ENCODE assay signal across 19 cellular contexts in genomic region chr17:20026960-20027359, GRCh38. TPM values are rescaled to one million over a fixed set of nuclear protein-coding genes. Genes with fewer than 3 reads are reported as not detected.
DNase-seq lines count a peak whose midpoint lies in the region; ATAC-seq and TF ChIP-seq lines count a peak whose summit lies in the region.
"Had no signal": no experiment of that assay in that cellular context is flagged by ENCODE, and none has a peak within 500 bp of the region (broad histone marks: within the 10 kb centered on the region; RNA-seq: fewer than 3 reads in every experiment).

No MANE protein-coding gene starts in this region.

- H3K9ac ChIP-seq in BLaER1 treated with 17β-estradiol and CSF1 and Interleukin-3, amounts not matched to agents 10 nM and 100 nM = no peak overlapping the region
- no peak overlapping the region for H3K9ac ChIP-seq in PC-3 (ENCODE audit: low read length)
- H3K9ac ChIP-seq: SK-N-SH had no signal

- H3K27ac ChIP-seq in BLaER1 treated with 17β-estradiol and CSF1 and Interleukin-3, amounts not matched to agents 10 nM and 100 nM = peak overlapping the region in 4 of 11 experiments; percentile 42 to 55 (median 48); a peak in 7 of 22 replicates
- H3K27ac ChIP-seq in PC-3 (ENCODE audit: low read length) = no peak overlapping the region

- CTCF ChIA-PET in PC-3 (lab: Charles Lee) = no interaction called here

- intact Hi-C loops in PC-3 (cut with micrococcal nuclease) = no loop called here

- DNase-seq in CD1c-positive myeloid dendritic cell (ENCODE audit: extremely low spot score) = peak; percentile 63
- DNase-seq in PC-3 = peak; percentile 53
- peak; percentile 53 for DNase-seq in fibroblast of gingiva (ENCODE audit: low read depth)
- DNase-seq in NCI-H69 (lab: John Stamatoyannopoulos, UW) = no peak
- no peak for DNase-seq in NCI-H1105 (lab: John Stamatoyannopoulos, UW)
- DNase-seq: AML-193; Caco-2; CD4-positive, alpha-beta T cell; DMS153; GOT3; NCI-H1436; NCI-H2029; NCI-H345; NCI-H524 treated with DMSO at 0.1 percent for 48 hours; Right ventricle myocardium superior; SK-N-SH; T-cell had no signal

- no peaks in the 10 kb centered on the region for H3K27me3 ChIP-seq in BLaER1 treated with 17β-estradiol and CSF1 and Interleukin-3, amounts not matched to agents 10 nM and 100 nM
- H3K27me3 ChIP-seq in PC-3 (ENCODE audit: low read length) = no peaks in the 10 kb centered on the region

- peaks cover 7% of the 10 kb centered on the region; the same call in 1 of the 2 replicates for H3K79me2 ChIP-seq in PC-3 (ENCODE audit: low read length)

- POLR2A ChIA-PET in PC-3 (lab: Charles Lee; ENCODE audit: unreplicated experiment) = no interaction called here

- H3K4me3 ChIP-seq in BLaER1 treated with 17β-estradiol and CSF1 and Interleukin-3, amounts not matched to agents 10 nM and 100 nM = no peak overlapping the region
- no peak overlapping the region for H3K4me3 ChIP-seq in PC-3 (ENCODE audit: low read length)

- BruUV-seq in PC-3 (replicated peaks; lab: Mats Ljungman, UMichigan) = no TSS peak

- ATAC-seq in PC-3 = peak; percentile 71
- ATAC-seq in GM19324 (IDR thresholded peaks at IDR 0.05; ENCODE audit: low FRiP score, unreplicated experiment) = no peak
- ATAC-seq: T-cell had no signal

- H3K4me1 ChIP-seq in BLaER1 treated with 17β-estradiol and CSF1 and Interleukin-3, amounts not matched to agents 10 nM and 100 nM = peaks cover 0 to 58% (median 19%) of the 10 kb centered on the region in 10 experiments; a peak in 13 of 20 replicates
- H3K4me1 ChIP-seq in PC-3 (ENCODE audit: insufficient read depth, low read length) = peaks cover 26% of the 10 kb centered on the region
- H3K4me1 ChIP-seq: Caco-2 had no signal

- no peaks in the 10 kb centered on the region for H3K9me2 ChIP-seq in PC-3 (replicated peaks; ENCODE audit: low read length)
- H3K9me2 ChIP-seq: SK-N-SH had no signal

- H3F3A ChIP-seq in PC-3 (ENCODE audit: low read length, unreplicated experiment) = peaks cover 7% of the 10 kb centered on the region

- H3K4me2 ChIP-seq in BLaER1 treated with 17β-estradiol and CSF1 and Interleukin-3, amounts not matched to agents 10 nM and 100 nM = peak overlapping the region in 6 of 11 experiments; percentile 6 to 80 (median 52); a peak in 10 of 22 replicates
- peak overlapping the region; percentile 15; the same call in 1 of the 2 replicates for H3K4me2 ChIP-seq in PC-3 (ENCODE audit: low read length)
- H3K4me2 ChIP-seq: SK-N-SH had no signal

- no peaks in the 10 kb centered on the region for H3K36me3 ChIP-seq in BLaER1 treated with 17β-estradiol and CSF1 and Interleukin-3, amounts not matched to agents 10 nM and 100 nM
- no peaks in the 10 kb centered on the region; the same call in 1 of the 2 replicates for H3K36me3 ChIP-seq in PC-3 (ENCODE audit: low read depth, low read length)

- no peak overlapping the region for H2AFZ ChIP-seq in PC-3 (ENCODE audit: low read length)

- H4K20me1 ChIP-seq in BLaER1 treated with 17β-estradiol and CSF1 and Interleukin-3, amounts not matched to agents 10 nM and 100 nM = no peaks in the 10 kb centered on the region
- H4K20me1 ChIP-seq in PC-3 (ENCODE audit: low read length) = no peaks in the 10 kb centered on the region; the same call in 1 of the 2 replicates

- TF ChIP-seq CTCF in PC-3 (conservative IDR thresholded peaks at IDR 0.05; ENCODE audit: low read depth, low read length) = no peak

- H3K9me3 ChIP-seq in BLaER1 treated with 17β-estradiol and CSF1 and Interleukin-3, amounts not matched to agents 10 nM and 100 nM (replicated peaks in 1 of 11) = no peaks in the 10 kb centered on the region
- H3K9me3 ChIP-seq in PC-3 (ENCODE audit: low read length) = no peaks in the 10 kb centered on the region
- H3K9me3 ChIP-seq: Caco-2, SK-N-SH had no signal

RNA-seq across cellular contexts. Expression of gene SPECC1, which starts 17.8 kb away (rescaled TPM):
- 46.4 and 76.5 TPM in 2 replicates for total RNA-seq in PC-3 (2014; rRNA removed)

RNA-seq across cellular contexts. Expression of gene AKAP10, which starts 49.3 kb away (rescaled TPM):
- 18.6 and 23.3 TPM in 2 replicates for total RNA-seq in PC-3 (2014; rRNA removed)

Comparison
In these comparisons a context has a peak if more than half of its experiments do, and no peak if none do; other contexts are left out.
1. DNase-seq: peak in CD1c-positive myeloid dendritic cell (single experiment), PC-3 (single experiment) and fibroblast of gingiva (single experiment); none in NCI-H69 (single experiment) and NCI-H1105 (single experiment).